11 cellular contexts compared by ENCODE assay signal in genomic region chr7:143172354-143172753, GRCh38. TPM values are rescaled to one million over a fixed set of nuclear protein-coding genes. Genes with fewer than 3 reads are reported as not detected.
A peak's percentile ranks its signal among the peaks of the same experiment; 100 is the strongest.
DNase-seq lines count a peak whose midpoint lies in the region; ATAC-seq, FAIRE-seq and TF ChIP-seq lines count a peak whose summit lies in the region.
"Had no signal": no experiment of that assay in that cellular context is flagged by ENCODE, and none has a peak within 500 bp of the region (broad histone marks: within the 10 kb centered on the region; RNA-seq: fewer than 3 reads in every experiment).

No MANE protein-coding gene starts in this region.

- no peaks in the 10 kb centered on the region for H3K9me3 ChIP-seq in liver (ENCODE audit: control insufficient read depth in 4 of 4, low read length in 3 of 4)
- H3K9me3 ChIP-seq in HepG2 (ENCODE audit: low read length): no peaks in the 10 kb centered on the region
- no peaks in the 10 kb centered on the region for H3K9me3 ChIP-seq in SJSA1 (replicated peaks)

- peaks cover 3% of the 10 kb centered on the region for H3K9me3 Mint-ChIP-seq in activated T-helper 1 cell treated with anti-CD3 and anti-CD28 coated beads, Interleukin-12 subunit alpha, Interleukin-12 subunit beta, Interleukin-2, Interleukin-4 antibody, amounts not matched to agents 30 ng/mL and 10 ng/mL and 1 ng/mL, durations not matched to agents 14 hours and 24 hours and 36 hours

- H3K36me3 ChIP-seq in liver (ENCODE audit: control insufficient read depth in 4 of 4, insufficient read depth in 3 of 4, low read depth in 1 of 4, low read length in 3 of 4): no peaks in the 10 kb centered on the region
- no peaks in the 10 kb centered on the region for H3K36me3 ChIP-seq in HepG2 (replicated peaks in 1 of 2; ENCODE audit: control insufficient read depth in 1 of 2, insufficient read depth in 2 of 2, low read length in 2 of 2)
- no peaks in the 10 kb centered on the region for H3K36me3 ChIP-seq in SJSA1

- no peak for FAIRE-seq in HepG2 (lab: Jason Lieb, UNC)

- H3K4me2 ChIP-seq in HepG2 (ENCODE audit: low read depth, low read length): no peak overlapping the region

- H3K4me3 ChIP-seq in liver (ENCODE audit: low read depth in 1 of 3, low read length in 3 of 3) (peak overlapping the region in 1 of 3 donors; percentile 37), HepG2 (replicated peaks in 1 of 3; ENCODE audit: insufficient read depth in 1 of 3, low read depth in 2 of 3, low read length in 3 of 3) (no peak overlapping the region), SJSA1 (peak overlapping the region; percentile 13; the same call in 1 of the 2 replicates)

- peak; percentile 37 to 52 for TF ChIP-seq RAD21 in liver (IDR thresholded peaks at IDR 0.05)
- TF ChIP-seq RAD21 in HepG2 (CRISPR knock-in tag; IDR thresholded peaks at IDR 0.05): no peak

- ATAC-seq in HepG2: no peak

- POLR2A ChIA-PET in HepG2 (lab: Yijun Ruan, JAX): no interaction called here

- H3K27ac Mint-ChIP-seq in activated T-helper 1 cell treated with anti-CD3 and anti-CD28 coated beads, Interleukin-12 subunit alpha, Interleukin-12 subunit beta, Interleukin-2, Interleukin-4 antibody, amounts not matched to agents 30 ng/mL and 10 ng/mL and 1 ng/mL, durations not matched to agents 14 hours and 24 hours and 36 hours: no peak overlapping the region

- CTCF ChIA-PET in HepG2 (lab: Yijun Ruan, JAX; ENCODE audit: low intra/inter-chr PET ratio, low total read pairs): no interaction called here

- in situ Hi-C loops in HepG2 (cut with HindIII; ENCODE audit: extremely low pct_ligation_motif_present, low pct_unique_long_range_greater_than_20kb): no loop called here

- no peaks in the 10 kb centered on the region for H4K20me1 ChIP-seq in HepG2 (ENCODE audit: insufficient read depth, low read length)

- TF ChIP-seq EP300 in HepG2 (IDR thresholded peaks at IDR 0.05; ENCODE audit: low read depth in 2 of 2, low read length in 2 of 2): no peak
- TF ChIP-seq EP300 in HepG2 (CRISPR knock-in tag; IDR thresholded peaks at IDR 0.05; ENCODE audit: borderline replicate concordance): no peak

- no peak overlapping the region for H2AFZ ChIP-seq in HepG2 (ENCODE audit: low read length)

- no peak overlapping the region for H3K9ac ChIP-seq in liver (ENCODE audit: low read depth in 1 of 2, low read length in 2 of 2)
- no peak overlapping the region for H3K9ac ChIP-seq in HepG2 (ENCODE audit: insufficient read depth, low read depth, low read length)

- no peaks in the 10 kb centered on the region for H3K4me1 Mint-ChIP-seq in activated T-helper 1 cell treated with anti-CD3 and anti-CD28 coated beads, Interleukin-12 subunit alpha, Interleukin-12 subunit beta, Interleukin-2, Interleukin-4 antibody, amounts not matched to agents 30 ng/mL and 10 ng/mL and 1 ng/mL, durations not matched to agents 14 hours and 24 hours and 36 hours (ENCODE audit: low read depth)

- WGBS in liver: 18% methylated on average over 4 of the region's 4 CpGs
- 0% methylated on average over 4 of the region's 4 CpGs for WGBS in HepG2 (ENCODE audit: low lambda C conversion rate)

- H3K27me3 ChIP-seq in liver (ENCODE audit: control insufficient read depth in 4 of 4, insufficient read depth in 4 of 4, low read length in 3 of 4) (no peaks in the 10 kb centered on the region), HepG2 (ENCODE audit: control insufficient read depth in 1 of 2, insufficient read depth in 2 of 2, low read length in 2 of 2) (no peaks in the 10 kb centered on the region), SJSA1 (replicated peaks) (no peaks in the 10 kb centered on the region)

- peaks cover 3% of the 10 kb centered on the region for H3K27me3 Mint-ChIP-seq in activated T-helper 1 cell treated with anti-CD3 and anti-CD28 coated beads, Interleukin-12 subunit alpha, Interleukin-12 subunit beta, Interleukin-2, Interleukin-4 antibody, amounts not matched to agents 30 ng/mL and 10 ng/mL and 1 ng/mL, durations not matched to agents 14 hours and 24 hours and 36 hours (ENCODE audit: insufficient read depth)

- no peak overlapping the region for H3K4me3 Mint-ChIP-seq in activated T-helper 1 cell treated with anti-CD3 and anti-CD28 coated beads, Interleukin-12 subunit alpha, Interleukin-12 subunit beta, Interleukin-2, Interleukin-4 antibody, amounts not matched to agents 30 ng/mL and 10 ng/mL and 1 ng/mL, durations not matched to agents 14 hours and 24 hours and 36 hours

- H3K4me1 ChIP-seq in liver (ENCODE audit: control insufficient read depth in 4 of 4, insufficient read depth in 4 of 4, low read length in 3 of 4): peaks cover 0 to 8% (median 6%) of the 10 kb centered on the region in 4 donors
- H3K4me1 ChIP-seq in HepG2 (ENCODE audit: insufficient read depth, low read length): no peaks in the 10 kb centered on the region
- no peaks in the 10 kb centered on the region for H3K4me1 ChIP-seq in SJSA1 (replicated peaks)

- no peak for TF ChIP-seq POLR2A in HepG2 (IDR thresholded peaks at IDR 0.05; ENCODE audit: insufficient read depth in 1 of 2, low read depth in 2 of 2, low read length in 2 of 2)

- H3K27ac ChIP-seq in liver (ENCODE audit: low read depth in 1 of 2, low read length in 2 of 2) (no peak overlapping the region), HepG2 (ENCODE audit: extremely low read length, insufficient read depth, low read length) (no peak overlapping the region), SJSA1 (no peak overlapping the region)

- no TSS peak for BruUV-seq in HepG2 (replicated peaks; lab: Mats Ljungman, UMichigan)

- intact Hi-C loops in HepG2 (cut with micrococcal nuclease; ENCODE audit: unreplicated experiment) (no loop called here), posterior vena cava (cut with DNase I) (no loop called here)
- intact Hi-C loops in activated T-helper 1 cell treated with anti-CD3 and anti-CD28 coated beads, Interleukin-12 subunit alpha, Interleukin-12 subunit beta, Interleukin-2, Interleukin-4 antibody, amounts not matched to agents 30 ng/mL and 10 ng/mL and 1 ng/mL, durations not matched to agents 14 hours and 24 hours and 36 hours (cut with micrococcal nuclease): no loop called here

- H3K79me2 ChIP-seq in HepG2 (ENCODE audit: insufficient read depth, low read length): no peaks in the 10 kb centered on the region

- DNase-seq in HepG2 (ENCODE audit: low spot score) (no peak), SJSA1 (ENCODE audit: low read depth in 1 of 2, low spot score in 2 of 2) (peak in 1 of 2 experiments; percentile 18), kidney tubule cell (ENCODE audit: low spot score) (peak; percentile 39), posterior vena cava (ENCODE audit: low spot score) (no peak)
- DNase-seq in activated T-helper 1 cell treated with anti-CD3 and anti-CD28 coated beads, Interleukin-12 subunit alpha, Interleukin-12 subunit beta, Interleukin-2, Interleukin-4 antibody, amounts not matched to agents 30 ng/mL and 10 ng/mL and 1 ng/mL, durations not matched to agents 14 hours and 24 hours and 36 hours (ENCODE audit: low spot score): no peak
- DNase-seq in effector CD8-positive, alpha-beta T cell (lab: John Stamatoyannopoulos, UW): no peak
- no peak for DNase-seq in activated T-cell treated with anti-CD3 and anti-CD28 coated beads, Interleukin-2, amount 50 U/mL, for 1 hour
- DNase-seq: HCEC 1CT, SIG-M5 had no signal

- TF ChIP-seq CTCF in liver (IDR thresholded peaks at IDR 0.05; ENCODE audit: low read depth, low read length, missing input control): no peak
- no peak for TF ChIP-seq CTCF in HepG2 (CRISPR knock-in tag; IDR thresholded peaks at IDR 0.05)

- no peaks in the 10 kb centered on the region for H3K36me3 Mint-ChIP-seq in activated T-helper 1 cell treated with anti-CD3 and anti-CD28 coated beads, Interleukin-12 subunit alpha, Interleukin-12 subunit beta, Interleukin-2, Interleukin-4 antibody, amounts not matched to agents 30 ng/mL and 10 ng/mL and 1 ng/mL, durations not matched to agents 14 hours and 24 hours and 36 hours (ENCODE audit: low read depth)

RNA-seq across cellular contexts. Expression of gene TAS2R39, which starts 10.9 kb away (rescaled TPM):
- total RNA-seq in liver (not detected), HepG2 (2016; rRNA removed; fragmentation: Illumina TruSeq; extraction: Trizol) (not detected in 2 replicates), posterior vena cava (not detected)
- polyA plus RNA-seq in liver (not detected), HepG2 (2011; rRNA removed) (not detected in 2 replicates)
- total RNA-seq in HepG2 (2016; cell fraction: cytosol; rRNA removed; fragmentation: Illumina TruSeq; extraction: Trizol; ENCODE audit: low read depth): not detected in 2 replicates
- total RNA-seq in HepG2 (2016; cell fraction: insoluble cytoplasmic fraction; rRNA removed; fragmentation: Illumina TruSeq; extraction: Trizol): not detected in 2 replicates
- not detected in 2 replicates for total RNA-seq in HepG2 (2016; cell fraction: membrane; rRNA removed; fragmentation: Illumina TruSeq; extraction: Trizol)
- not detected in 2 replicates for total RNA-seq in HepG2 (2016; cell fraction: nucleus; rRNA removed; fragmentation: Illumina TruSeq; extraction: Trizol)
- polyA plus RNA-seq in HepG2 (2011; cell fraction: cytosol; rRNA removed): not detected in 2 replicates
- not detected in 2 replicates for polyA plus RNA-seq in HepG2 (2011; cell fraction: nucleus; rRNA removed)
- polyA plus RNA-seq in HepG2 (2012): not detected in 2 replicates
- not detected in 2 replicates for polyA plus RNA-seq in HepG2 (2016; cell fraction: cytosol; fragmentation: Illumina TruSeq; extraction: Trizol; ENCODE audit: low read depth)
- polyA plus RNA-seq in HepG2 (2016; cell fraction: insoluble cytoplasmic fraction; fragmentation: Illumina TruSeq; extraction: Trizol; ENCODE audit: low read depth): not detected in 2 replicates
- polyA plus RNA-seq in HepG2 (2016; cell fraction: membrane; fragmentation: Illumina TruSeq; extraction: Trizol; ENCODE audit: low read depth): not detected in 2 replicates
- not detected in 2 replicates for polyA plus RNA-seq in HepG2 (2016; cell fraction: nucleus; fragmentation: Illumina TruSeq; extraction: Trizol; ENCODE audit: insufficient read depth, low read depth)
- not detected in 2 replicates for polyA minus RNA-seq in HepG2 (2011; rRNA and poly(A)+ RNA removed; ENCODE audit: low replicate concordance)
- polyA minus RNA-seq in HepG2 (2011; cell fraction: cytosol; rRNA and poly(A)+ RNA removed): not detected in 2 replicates
- polyA minus RNA-seq in HepG2 (2011; cell fraction: nucleus; rRNA and poly(A)+ RNA removed): not detected in 2 replicates
- total RNA-seq in SJSA1 (2014; rRNA removed; shearing (Covaris generic)): not detected in 2 replicates
- not detected in 2 replicates for total RNA-seq in activated T-helper 1 cell treated with anti-CD3 and anti-CD28 coated beads, Interleukin-12 subunit alpha, Interleukin-12 subunit beta, Interleukin-2, Interleukin-4 antibody, amounts not matched to agents 30 ng/mL and 10 ng/mL and 1 ng/mL, durations not matched to agents 14 hours and 24 hours and 36 hours
- total RNA-seq: dermis microvascular lymphatic vessel endothelial cell had no signal

RNA-seq across cellular contexts. Expression of gene PIP, which starts 40.5 kb away (rescaled TPM):
- total RNA-seq in liver (not detected), HepG2 (2016; rRNA removed; fragmentation: Illumina TruSeq; extraction: Trizol) (not detected in 2 replicates), posterior vena cava (not detected)
- polyA plus RNA-seq in liver (not detected), HepG2 (2011; rRNA removed) (not detected in 2 replicates)
- total RNA-seq in HepG2 (2016; cell fraction: cytosol; rRNA removed; fragmentation: Illumina TruSeq; extraction: Trizol; ENCODE audit: low read depth): not detected in 2 replicates
- not detected in 2 replicates for total RNA-seq in HepG2 (2016; cell fraction: insoluble cytoplasmic fraction; rRNA removed; fragmentation: Illumina TruSeq; extraction: Trizol)
- total RNA-seq in HepG2 (2016; cell fraction: membrane; rRNA removed; fragmentation: Illumina TruSeq; extraction: Trizol): not detected in 2 replicates
- not detected in 2 replicates for total RNA-seq in HepG2 (2016; cell fraction: nucleus; rRNA removed; fragmentation: Illumina TruSeq; extraction: Trizol)
- not detected in 2 replicates for polyA plus RNA-seq in HepG2 (2011; cell fraction: cytosol; rRNA removed)
- not detected in 2 replicates for polyA plus RNA-seq in HepG2 (2011; cell fraction: nucleus; rRNA removed)
- polyA plus RNA-seq in HepG2 (2012): not detected in 2 replicates
- polyA plus RNA-seq in HepG2 (2016; cell fraction: cytosol; fragmentation: Illumina TruSeq; extraction: Trizol; ENCODE audit: low read depth): not detected in 2 replicates
- polyA plus RNA-seq in HepG2 (2016; cell fraction: insoluble cytoplasmic fraction; fragmentation: Illumina TruSeq; extraction: Trizol; ENCODE audit: low read depth): not detected in 2 replicates
- not detected in 2 replicates for polyA plus RNA-seq in HepG2 (2016; cell fraction: membrane; fragmentation: Illumina TruSeq; extraction: Trizol; ENCODE audit: low read depth)
- not detected in 2 replicates for polyA plus RNA-seq in HepG2 (2016; cell fraction: nucleus; fragmentation: Illumina TruSeq; extraction: Trizol; ENCODE audit: insufficient read depth, low read depth)
- not detected in 2 replicates for polyA minus RNA-seq in HepG2 (2011; rRNA and poly(A)+ RNA removed; ENCODE audit: low replicate concordance)
- not detected in 2 replicates for polyA minus RNA-seq in HepG2 (2011; cell fraction: cytosol; rRNA and poly(A)+ RNA removed)
- not detected in 2 replicates for polyA minus RNA-seq in HepG2 (2011; cell fraction: nucleus; rRNA and poly(A)+ RNA removed)
- not detected in 2 replicates for total RNA-seq in SJSA1 (2014; rRNA removed; shearing (Covaris generic))
- not detected in 2 replicates for total RNA-seq in activated T-helper 1 cell treated with anti-CD3 and anti-CD28 coated beads, Interleukin-12 subunit alpha, Interleukin-12 subunit beta, Interleukin-2, Interleukin-4 antibody, amounts not matched to agents 30 ng/mL and 10 ng/mL and 1 ng/mL, durations not matched to agents 14 hours and 24 hours and 36 hours
- total RNA-seq: dermis microvascular lymphatic vessel endothelial cell had no signal

RNA-seq across cellular contexts. Expression of gene TAS2R40, which starts 49.5 kb away (rescaled TPM):
- total RNA-seq in liver (not detected), HepG2 (2016; rRNA removed; fragmentation: Illumina TruSeq; extraction: Trizol) (not detected in 2 replicates), posterior vena cava (not detected)
- polyA plus RNA-seq in liver (not detected), HepG2 (2011; rRNA removed) (not detected in 2 replicates)
- not detected in 2 replicates for total RNA-seq in HepG2 (2016; cell fraction: cytosol; rRNA removed; fragmentation: Illumina TruSeq; extraction: Trizol; ENCODE audit: low read depth)
- total RNA-seq in HepG2 (2016; cell fraction: insoluble cytoplasmic fraction; rRNA removed; fragmentation: Illumina TruSeq; extraction: Trizol): not detected in 2 replicates
- total RNA-seq in HepG2 (2016; cell fraction: membrane; rRNA removed; fragmentation: Illumina TruSeq; extraction: Trizol): not detected in 2 replicates
- not detected in 2 replicates for total RNA-seq in HepG2 (2016; cell fraction: nucleus; rRNA removed; fragmentation: Illumina TruSeq; extraction: Trizol)
- not detected in 2 replicates for polyA plus RNA-seq in HepG2 (2011; cell fraction: cytosol; rRNA removed)
- not detected in 2 replicates for polyA plus RNA-seq in HepG2 (2011; cell fraction: nucleus; rRNA removed)
- polyA plus RNA-seq in HepG2 (2012): not detected in 2 replicates
- not detected in 2 replicates for polyA plus RNA-seq in HepG2 (2016; cell fraction: cytosol; fragmentation: Illumina TruSeq; extraction: Trizol; ENCODE audit: low read depth)
- polyA plus RNA-seq in HepG2 (2016; cell fraction: insoluble cytoplasmic fraction; fragmentation: Illumina TruSeq; extraction: Trizol; ENCODE audit: low read depth): not detected in 2 replicates
- polyA plus RNA-seq in HepG2 (2016; cell fraction: membrane; fragmentation: Illumina TruSeq; extraction: Trizol; ENCODE audit: low read depth): not detected in 2 replicates
- polyA plus RNA-seq in HepG2 (2016; cell fraction: nucleus; fragmentation: Illumina TruSeq; extraction: Trizol; ENCODE audit: insufficient read depth, low read depth): not detected in 2 replicates
- polyA minus RNA-seq in HepG2 (2011; rRNA and poly(A)+ RNA removed; ENCODE audit: low replicate concordance): not detected in 2 replicates
- not detected in 2 replicates for polyA minus RNA-seq in HepG2 (2011; cell fraction: cytosol; rRNA and poly(A)+ RNA removed)
- not detected in 2 replicates for polyA minus RNA-seq in HepG2 (2011; cell fraction: nucleus; rRNA and poly(A)+ RNA removed)
- total RNA-seq in SJSA1 (2014; rRNA removed; shearing (Covaris generic)): not detected in 2 replicates
- total RNA-seq in activated T-helper 1 cell treated with anti-CD3 and anti-CD28 coated beads, Interleukin-12 subunit alpha, Interleukin-12 subunit beta, Interleukin-2, Interleukin-4 antibody, amounts not matched to agents 30 ng/mL and 10 ng/mL and 1 ng/mL, durations not matched to agents 14 hours and 24 hours and 36 hours: not detected in 2 replicates
- total RNA-seq: dermis microvascular lymphatic vessel endothelial cell had no signal
